ENCODE assay signal across 8 cellular contexts in genomic region chr1:27772932-27773731, GRCh38. TPM values are rescaled to one million over a fixed set of nuclear protein-coding genes. Genes with fewer than 3 reads are reported as not detected.
DNase-seq lines count a peak whose midpoint lies in the region; ATAC-seq, FAIRE-seq and TF ChIP-seq lines count a peak whose summit lies in the region.

TSS of gene STX12 (plus strand) at chr1:27773219. CDS start at chr1:27773308, 89 bp downstream.

- peaks cover 11% of the 10 kb centered on the region for H3K36me3 Mint-ChIP-seq in activated CD8-positive, alpha-beta memory T cell treated with anti-CD3 and anti-CD28 coated beads, Interleukin-2, amount 10 ng/mL, durations not matched to agents 7 days and 5 days

- peaks cover 33% of the 10 kb centered on the region for H3K4me1 Mint-ChIP-seq in activated CD8-positive, alpha-beta memory T cell treated with anti-CD3 and anti-CD28 coated beads, Interleukin-2, amount 10 ng/mL, durations not matched to agents 7 days and 5 days

- no peak within 1 kb of the TSS for H3K56ac ChIP-seq in H1 (replicated peaks; ENCODE audit: insufficient read length, low read depth, low read length)

- H3K79me2 ChIP-seq in H1 (ENCODE audit: control insufficient read depth in 1 of 2, insufficient read depth in 2 of 2, low read length in 2 of 2) = peaks cover 0 to 13% of the 10 kb centered on the region in 2 experiments; a peak in 1 of 4 replicates

- no peak for TF ChIP-seq EP300 in H1 (IDR thresholded peaks at IDR 0.05; ENCODE audit: borderline replicate concordance in 1 of 2, low read depth in 2 of 2, low read length in 2 of 2)

- WGBS in H1 (ENCODE audit: extremely low coverage in 1 of 2, insufficient coverage in 1 of 2, insufficient read length in 1 of 2, insufficient replicate concordance in 2 of 2, low coverage in 1 of 2, low lambda C conversion rate in 2 of 2, missing lambda C conversion rate in 1 of 2), 2 experiments = 2% methylated on average over 45 of the region's 54 CpGs; no CpG with 5 or more reads in 1 of the 2 experiments
- WGBS in mesenchymal stem cell = under 1% methylated on average over 46 of the region's 54 CpGs

- H3K9me3 Mint-ChIP-seq in activated CD8-positive, alpha-beta memory T cell treated with anti-CD3 and anti-CD28 coated beads, Interleukin-2, amount 10 ng/mL, durations not matched to agents 7 days and 5 days (ENCODE audit: low read depth) = no peaks in the 10 kb centered on the region

- H3K36me3 ChIP-seq in NT2/D1 (ENCODE audit: insufficient read depth, insufficient read length, low read length) (peaks cover 2% of the 10 kb centered on the region), H1 (ENCODE audit: control insufficient read depth in 2 of 4, insufficient read depth in 4 of 4, low read length in 3 of 4) (no peaks in the 10 kb centered on the region), mesenchymal stem cell (ENCODE audit: control insufficient read depth in 1 of 2, insufficient read depth in 2 of 2, low read depth in 1 of 2, low read length in 2 of 2) (peaks cover 0 to 17% of the 10 kb centered on the region in 2 experiments)

- TF ChIP-seq POLR2A in H1 (IDR thresholded peaks at IDR 0.05; ENCODE audit: control extremely low read depth in 1 of 2, low read depth in 2 of 2, low read length in 2 of 2) = peak in 1 of 2 experiments; percentile 67; a peak in 1 of 3 replicates

- H3K4me3 ChIP-seq in NT2/D1 (ENCODE audit: insufficient read length, low read depth) (peak within 1 kb of the TSS; percentile 91), H1 (ENCODE audit: extremely low read depth in 1 of 4, insufficient read depth in 2 of 4, low read depth in 3 of 4, low read length in 4 of 4) (peak within 1 kb of the TSS; percentile 71 to 95 (median 89)), mesenchymal stem cell (ENCODE audit: insufficient read depth in 1 of 2, low read depth in 1 of 2, low read length in 2 of 2) (peak within 1 kb of the TSS; percentile 90 to 97)

- no peak within 1 kb of the TSS for H3K23ac ChIP-seq in H1 (ENCODE audit: insufficient read length)
- H3K23ac ChIP-seq in mesenchymal stem cell (ENCODE audit: low read length in 2 of 2) = peak within 1 kb of the TSS in 1 of 2 experiments; percentile 42

- H2BK20ac ChIP-seq in H1 (ENCODE audit: low read length) = no peak within 1 kb of the TSS

- no peak within 1 kb of the TSS for H2BK120ac ChIP-seq in H1 (replicated peaks; ENCODE audit: low read depth, low read length)
- H2BK120ac ChIP-seq in mesenchymal stem cell (ENCODE audit: low read depth, low read length) = no peak within 1 kb of the TSS

- H3K4ac ChIP-seq in H1 (replicated peaks; ENCODE audit: insufficient read length, low read depth, low read length) (no peak within 1 kb of the TSS), mesenchymal stem cell (ENCODE audit: low read depth in 1 of 2, low read length in 2 of 2) (peak within 1 kb of the TSS; percentile 78 to 81)

- DNase-seq in COR-L47 (lab: John Stamatoyannopoulos, UW) = peak; percentile 98
- DNase-seq in HUDEP-2 (lab: John Stamatoyannopoulos, UW; ENCODE audit: unreplicated experiment in 76 of 76) = peak; percentile 18 to 95 (median 88)
- DNase-seq in NT2/D1 (ENCODE audit: low read depth, low spot score) = peak; percentile 99
- peak; percentile 100 for DNase-seq in activated CD8-positive, alpha-beta memory T cell treated with anti-CD3 and anti-CD28 coated beads, Interleukin-2, amount 10 ng/mL, durations not matched to agents 7 days and 5 days
- DNase-seq in H1 (ENCODE audit: low read depth in 1 of 2, low spot score in 2 of 2) = peak; percentile 96 to 97
- peak; percentile 99 for DNase-seq in mesenchymal stem cell
- peak; percentile 96 for DNase-seq in stimulated activated CD8-positive, alpha-beta memory T cell treated with anti-CD3 and anti-CD28 coated beads, Interleukin-12 subunit alpha, Interleukin-12 subunit beta, amount 100 ng/mL, for 4 hours (ENCODE audit: low read depth)

- no peaks in the 10 kb centered on the region for H3K79me1 ChIP-seq in H1 (ENCODE audit: low read depth, low read length)
- peaks cover 13% of the 10 kb centered on the region for H3K79me1 ChIP-seq in mesenchymal stem cell (replicated peaks; ENCODE audit: low read length, poor library complexity, severe bottlenecking)

- H3K9ac ChIP-seq in NT2/D1 (ENCODE audit: insufficient read length, low read depth) (peak within 1 kb of the TSS; percentile 95), H1 (replicated peaks in 1 of 4; ENCODE audit: extremely low read depth in 1 of 4, low read depth in 3 of 4, low read length in 3 of 4) (peak within 1 kb of the TSS; percentile 51 to 76 (median 60)), mesenchymal stem cell (ENCODE audit: low read length) (peak within 1 kb of the TSS; percentile 99)

- no peak for TF ChIP-seq RAD21 in H1 (IDR thresholded peaks at IDR 0.05 in 1 of 2, conservative IDR thresholded peaks at IDR 0.05 in 1 of 2; ENCODE audit: low read depth in 2 of 2, low read length in 2 of 2)

- H4K8ac ChIP-seq in H1 (ENCODE audit: extremely low read depth, insufficient read depth, low read length) (peak within 1 kb of the TSS; percentile 6; the same call in 1 of the 2 replicates), mesenchymal stem cell (ENCODE audit: low read length) (peak within 1 kb of the TSS; percentile 42)

- no peak within 1 kb of the TSS for H3K14ac ChIP-seq in H1 (ENCODE audit: insufficient read length)
- H3K14ac ChIP-seq in mesenchymal stem cell (ENCODE audit: low read length in 2 of 2) = peak within 1 kb of the TSS in 1 of 2 experiments; percentile 87

- peak within 1 kb of the TSS; percentile 78 for H2AFZ ChIP-seq in H1 (ENCODE audit: low read length)
- peak within 1 kb of the TSS; percentile 73 for H2AFZ ChIP-seq in mesenchymal stem cell (ENCODE audit: low read depth, low read length)

- H3K4me2 ChIP-seq in H1 (ENCODE audit: insufficient read depth in 1 of 2, low read depth in 2 of 2, low read length in 2 of 2) (peak within 1 kb of the TSS; percentile 91 to 93), mesenchymal stem cell (ENCODE audit: low read length, poor library complexity, severe bottlenecking) (peak within 1 kb of the TSS; percentile 94)

- H3K18ac ChIP-seq in H1 (ENCODE audit: extremely low read depth, low read length) = no peak within 1 kb of the TSS; the same call in 1 of the 2 replicates
- H3K18ac ChIP-seq in mesenchymal stem cell (ENCODE audit: low read depth in 1 of 2, low read length in 2 of 2) = peak within 1 kb of the TSS; percentile 81 to 92

- H4K91ac ChIP-seq in H1 (replicated peaks; ENCODE audit: insufficient read length, low read length) (no peak within 1 kb of the TSS), mesenchymal stem cell (ENCODE audit: low read length) (peak within 1 kb of the TSS; percentile 14)

- H3K9me3 ChIP-seq in NT2/D1 (ENCODE audit: insufficient read depth, low read length) (no peaks in the 10 kb centered on the region), H1 (ENCODE audit: insufficient read depth in 2 of 2, low read depth in 1 of 2, low read length in 1 of 2) (no peaks in the 10 kb centered on the region), mesenchymal stem cell (ENCODE audit: control insufficient read depth, low read length) (no peaks in the 10 kb centered on the region)

- FAIRE-seq in H1 (lab: Jason Lieb, UNC) = no peak

- H3K27ac ChIP-seq in H1 (ENCODE audit: low read depth, low read length) (no peak within 1 kb of the TSS), mesenchymal stem cell (ENCODE audit: low read length, poor library complexity, severe bottlenecking) (peak within 1 kb of the TSS; percentile 77)

- H2BK15ac ChIP-seq in H1 (ENCODE audit: low read length) (no peak within 1 kb of the TSS), mesenchymal stem cell (ENCODE audit: low read depth, poor library complexity, severe bottlenecking) (peak within 1 kb of the TSS; percentile 80)

- H3K27me3 Mint-ChIP-seq in activated CD8-positive, alpha-beta memory T cell treated with anti-CD3 and anti-CD28 coated beads, Interleukin-2, amount 10 ng/mL, durations not matched to agents 7 days and 5 days = no peaks in the 10 kb centered on the region

- CTCF ChIA-PET in activated CD8-positive, alpha-beta memory T cell treated with anti-CD3 and anti-CD28 coated beads, Interleukin-2, amount 10 ng/mL, durations not matched to agents 7 days and 5 days (lab: Charles Lee) = interaction anchor here (0.8 to 3.7 kb wide), 11 partner anchors 9 to 432 kb away, joined by 3 to 33 read pairs (median 3); partner anchors contain the start of genes AHDC1, FAM76A, IFI6 and PPP1R8
- CTCF ChIA-PET in H1 (lab: Charles Lee; ENCODE audit: partially characterized antibody) = interaction anchor here (0.5 to 1.4 kb wide), 8 partner anchors 10 to 370 kb away, joined by 3 to 7 read pairs (median 3); partner anchors contain the start of genes FAM76A and XKR8

- no peak within 1 kb of the TSS for H2BK12ac ChIP-seq in H1 (ENCODE audit: low read depth, low read length)
- peak within 1 kb of the TSS in 1 of 2 experiments; percentile 42 for H2BK12ac ChIP-seq in mesenchymal stem cell (ENCODE audit: low read length in 2 of 2)

- no peak within 1 kb of the TSS for H2BK5ac ChIP-seq in H1 (ENCODE audit: low read depth, low read length)
- H2BK5ac ChIP-seq in mesenchymal stem cell (ENCODE audit: low read depth, low read length, poor library complexity, severe bottlenecking) = no peak within 1 kb of the TSS

- no peak within 1 kb of the TSS for H2AK5ac ChIP-seq in H1 (ENCODE audit: low read depth, low read length)
- H2AK5ac ChIP-seq in mesenchymal stem cell (ENCODE audit: low read length, severe bottlenecking) = no peak within 1 kb of the TSS

- no peaks in the 10 kb centered on the region for H4K20me1 ChIP-seq in H1 (replicated peaks in 1 of 2; ENCODE audit: control insufficient read depth in 1 of 2, insufficient read depth in 2 of 2, low read length in 2 of 2)

- TF ChIP-seq CTCF in H1 (IDR thresholded peaks at IDR 0.05; ENCODE audit: control extremely low read depth in 1 of 3, insufficient read depth in 1 of 3, low read depth in 1 of 3, low read length in 3 of 3) = no peak

- peak within 1 kb of the TSS; percentile 86 for H3K4me3 Mint-ChIP-seq in activated CD8-positive, alpha-beta memory T cell treated with anti-CD3 and anti-CD28 coated beads, Interleukin-2, amount 10 ng/mL, durations not matched to agents 7 days and 5 days

- peak within 1 kb of the TSS; percentile 97 for H3K27ac Mint-ChIP-seq in activated CD8-positive, alpha-beta memory T cell treated with anti-CD3 and anti-CD28 coated beads, Interleukin-2, amount 10 ng/mL, durations not matched to agents 7 days and 5 days

- POLR2A ChIA-PET in H1 (lab: Charles Lee; ENCODE audit: partially characterized antibody) = interaction anchor here (0.7 to 4.3 kb wide), 8 partner anchors 9 to 78 kb away, joined by 3 to 23 read pairs (median 4); partner anchors contain the start of genes FAM76A and PPP1R8

- H3K27me3 ChIP-seq in NT2/D1 (ENCODE audit: insufficient read depth, insufficient read length) = no peaks in the 10 kb centered on the region
- H3K27me3 ChIP-seq in H1 (replicated peaks in 1 of 4; ENCODE audit: control insufficient read depth in 3 of 4, extremely low read depth in 1 of 4, insufficient read depth in 3 of 4, low read length in 3 of 4) = no peaks in the 10 kb centered on the region
- no peaks in the 10 kb centered on the region for H3K27me3 ChIP-seq in mesenchymal stem cell (ENCODE audit: control insufficient read depth in 1 of 2, insufficient read depth in 1 of 2, low read length in 2 of 2)

- H3K23me2 ChIP-seq in H1 (ENCODE audit: low read depth, low read length) = peaks cover 7% of the 10 kb centered on the region; the same call in 1 of the 2 replicates

- H4K5ac ChIP-seq in H1 (ENCODE audit: insufficient read length, low read depth, low read length) = no peak within 1 kb of the TSS

- no peaks in the 10 kb centered on the region for H3K4me1 ChIP-seq in NT2/D1 (ENCODE audit: insufficient read depth, insufficient read length)
- peaks cover 0 to 2% (median 0%) of the 10 kb centered on the region in 4 experiments; a peak in 2 of 7 replicates for H3K4me1 ChIP-seq in H1 (replicated peaks in 1 of 4; ENCODE audit: control insufficient read depth in 3 of 4, insufficient read depth in 4 of 4, low read length in 3 of 4)
- H3K4me1 ChIP-seq in mesenchymal stem cell (ENCODE audit: control insufficient read depth, insufficient read depth, low read depth, low read length) = peaks cover 3% of the 10 kb centered on the region

- peak; percentile 92 for ATAC-seq in GM21381 (IDR thresholded peaks at IDR 0.05; ENCODE audit: unreplicated experiment)
- peak; percentile 98 for ATAC-seq in activated CD8-positive, alpha-beta memory T cell treated with anti-CD3 and anti-CD28 coated beads, Interleukin-2, amount 10 ng/mL, durations not matched to agents 7 days and 5 days

RNA-seq across cellular contexts. Expression of gene STX12, which starts in this region (rescaled TPM):
- total RNA-seq in activated CD8-positive, alpha-beta memory T cell treated with anti-CD3 and anti-CD28 coated beads, Interleukin-2, amount 10 ng/mL, durations not matched to agents 7 days and 5 days = 10 to 100 TPM; 20.4 to 29.5 TPM
- 11.0 and 11.6 TPM in 2 replicates for total RNA-seq in H1 (2021; fragmentation: NEBNext Ultra II Directional; extraction: Animal tissue kit (Norgen Biotek cat#: 25700))
- 3.7 and 3.9 TPM in 2 replicates for polyA plus RNA-seq in H1 (2011; rRNA removed)
- polyA plus RNA-seq in H1 (2011; cell fraction: cytosol; rRNA removed) = 4.2 TPM
- 5.4 TPM for polyA plus RNA-seq in H1 (2011; cell fraction: nucleus; rRNA removed)
- 4.8 to 7.4 TPM (median 5.6 TPM) in 4 replicates for polyA plus RNA-seq in H1 (2012, experiment 1 of 2)
- polyA plus RNA-seq in H1 (2012, experiment 2 of 2) = 1.1 TPM
- polyA plus RNA-seq in H1 (2013, experiment 1 of 2) = 8.8 TPM
- 8.0 TPM for polyA plus RNA-seq in H1 (2013, experiment 2 of 2)
- polyA minus RNA-seq in H1 (2011; rRNA and poly(A)+ RNA removed) = 4.8 and 8.2 TPM in 2 replicates
- 3.2 TPM for polyA minus RNA-seq in H1 (2011; cell fraction: cytosol; rRNA and poly(A)+ RNA removed)
- polyA minus RNA-seq in H1 (2011; cell fraction: nucleus; rRNA and poly(A)+ RNA removed) = 4.5 TPM
- 36.7 TPM for polyA plus RNA-seq in mesenchymal stem cell (2013, experiment 1 of 2)
- polyA plus RNA-seq in mesenchymal stem cell (2013, experiment 2 of 2) = 39.6 TPM
